Comparison of ENCODE assay signal across 29 cellular contexts in genomic region chr20:62751551-62752150, GRCh38. TPM values are rescaled to one million over a fixed set of nuclear protein-coding genes. Genes with fewer than 3 reads are reported as not detected.
DNase-seq lines count a peak whose midpoint lies in the region; ATAC-seq, FAIRE-seq and TF ChIP-seq lines count a peak whose summit lies in the region.
"Had no signal": no experiment of that assay in that cellular context is flagged by ENCODE, and none has a peak within 500 bp of the region (broad histone marks: within the 10 kb centered on the region; RNA-seq: fewer than 3 reads in every experiment).

No MANE protein-coding gene starts in this region.

- no peak for TF ChIP-seq POLR2A in H54 (IDR thresholded peaks at IDR 0.05; ENCODE audit: low read depth, low read length)

- no TSS peak for BruUV-seq in Panc1 (replicated peaks; lab: Mats Ljungman, UMichigan)

- intact Hi-C loops in Panc1 (cut with micrococcal nuclease; ENCODE audit: unreplicated experiment): no loop called here

- H3K9me3 ChIP-seq in BLaER1 treated with 17β-estradiol and CSF1 and Interleukin-3, amounts not matched to agents 10 nM and 100 nM (replicated peaks in 1 of 11): peaks cover 0 to 16% (median 6%) of the 10 kb centered on the region in 11 experiments; a peak in 15 of 22 replicates
- H3K9me3 ChIP-seq in Panc1 (ENCODE audit: control insufficient read depth, insufficient read depth, low read depth, low read length) (no peaks in the 10 kb centered on the region), neural progenitor cell (ENCODE audit: low read depth) (no peaks in the 10 kb centered on the region)
- H3K9me3 ChIP-seq: A549, SJSA1 had no signal

- H3K36me3 Mint-ChIP-seq in glutamatergic neuron (ENCODE audit: unreplicated experiment) (peaks cover 16% of the 10 kb centered on the region), neural progenitor cell (no peaks in the 10 kb centered on the region)
- H3K36me3 Mint-ChIP-seq: activated naive CD8-positive, alpha-beta T cell treated with anti-CD3 and anti-CD28 coated beads for 36 hours; IgD-negative memory B cell had no signal

- no peak overlapping the region for H3K4me3 Mint-ChIP-seq in glutamatergic neuron (ENCODE audit: unreplicated experiment)
- no peak overlapping the region for H3K4me3 Mint-ChIP-seq in neural progenitor cell
- H3K4me3 Mint-ChIP-seq: activated naive CD8-positive, alpha-beta T cell treated with anti-CD3 and anti-CD28 coated beads for 36 hours; IgD-negative memory B cell; T-helper 1 cell treated with Interleukin-12 subunit alpha and Interleukin-12 subunit beta and Interleukin-4 antibody, amounts not matched to agents 30 μg/mL and 1 μg/mL, for 36 hours had no signal

- TF ChIP-seq CTCF in Panc1 (IDR thresholded peaks at IDR 0.05) (no peak), glutamatergic neuron (IDR thresholded peaks at IDR 0.05; ENCODE audit: partially characterized antibody, unreplicated experiment) (no peak), neural progenitor cell (IDR thresholded peaks at IDR 0.05) (no peak)

- ATAC-seq in Panc1 (peak; percentile 40), GM21723 (IDR thresholded peaks at IDR 0.05; ENCODE audit: unreplicated experiment) (no peak), GM19324 (IDR thresholded peaks at IDR 0.05; ENCODE audit: low FRiP score, unreplicated experiment) (no peak)

- H3K27ac ChIP-seq in BLaER1 treated with 17β-estradiol and CSF1 and Interleukin-3, amounts not matched to agents 10 nM and 100 nM: no peak overlapping the region
- H3K27ac ChIP-seq in Panc1 (ENCODE audit: low read length) (peak overlapping the region; percentile 59), neural progenitor cell (no peak overlapping the region)
- H3K27ac ChIP-seq: foreskin keratinocyte, GM23248, SJSA1 had no signal

- no peaks in the 10 kb centered on the region for H3K79me2 ChIP-seq in neural progenitor cell (ENCODE audit: low read depth)

- CTCF ChIA-PET in Panc1 (lab: Charles Lee): interaction anchor here (1.0 kb wide), 1 partner anchor 44 kb away, joined by 4 read pairs; no protein-coding TSS in a partner anchor

- DNase-seq in Panc1 (ENCODE audit: low read depth, low spot score): no peak
- peak; percentile 13 for DNase-seq in glutamatergic neuron
- no peak for DNase-seq in neural progenitor cell (ENCODE audit: low spot score)
- no peak for DNase-seq in KBM-7
- DNase-seq in H54 (ENCODE audit: insufficient read length, low spot score): no peak
- DNase-seq: activated CD4-positive, alpha-beta T cell treated with anti-CD3 and anti-CD28 coated beads, Interleukin-2, amount 50 U/mL, for 1 hour; activated CD8-positive, alpha-beta memory T cell treated with anti-CD3 and anti-CD28 coated beads, Interleukin-2, amount 50 U/mL, for 4 hours; activated naive CD8-positive, alpha-beta T cell treated with anti-CD3 and anti-CD28 coated beads for 36 hours; Calu3; effector CD8-positive, alpha-beta T cell; erythroblast; foreskin keratinocyte; GM23248; hippocampal formation; MV-4-11; NCI-H1694; NCI-H526 treated with DMSO at 0.1 percent for 48 hours; stimulated activated CD8-positive, alpha-beta memory T cell treated with anti-CD3 and anti-CD28 coated beads, Interleukin-4, amount 100 ng/mL, for 48 hours had no signal

- H3K27me3 ChIP-seq in BLaER1 treated with 17β-estradiol and CSF1 and Interleukin-3, amounts not matched to agents 10 nM and 100 nM: no peaks in the 10 kb centered on the region
- no peaks in the 10 kb centered on the region for H3K27me3 ChIP-seq in Panc1 (ENCODE audit: control insufficient read depth, insufficient read depth, low read length)
- peaks cover 12% of the 10 kb centered on the region for H3K27me3 ChIP-seq in neural progenitor cell
- H3K27me3 ChIP-seq: foreskin keratinocyte had no signal

- H3K27me3 Mint-ChIP-seq in glutamatergic neuron (ENCODE audit: unreplicated experiment) (peaks cover 5% of the 10 kb centered on the region), neural progenitor cell (ENCODE audit: insufficient read depth, low read depth) (peaks cover 6% of the 10 kb centered on the region)

- peaks cover 0 to 7% (median 0%) of the 10 kb centered on the region in 11 experiments; a peak in 1 of 22 replicates for H4K20me1 ChIP-seq in BLaER1 treated with 17β-estradiol and CSF1 and Interleukin-3, amounts not matched to agents 10 nM and 100 nM
- H4K20me1 ChIP-seq in neural progenitor cell (ENCODE audit: low read depth): no peaks in the 10 kb centered on the region

- in situ Hi-C loops in Panc1 (cut with HindIII; ENCODE audit: low pct_unique_long_range_greater_than_20kb, low sequenced_read_pairs): no loop called here
- in situ Hi-C loops in KBM-7 (cut with MboI; ENCODE audit: low pct_unique_long_range_greater_than_20kb, low sequenced_read_pairs): no loop called here

- FAIRE-seq in H54 (lab: Jason Lieb, UNC): no peak
- FAIRE-seq: A549, GM19239 had no signal

- no peaks in the 10 kb centered on the region; a peak in 4 of 22 replicates for H3K36me3 ChIP-seq in BLaER1 treated with 17β-estradiol and CSF1 and Interleukin-3, amounts not matched to agents 10 nM and 100 nM
- no peaks in the 10 kb centered on the region; the same call in 1 of the 2 replicates for H3K36me3 ChIP-seq in Panc1 (ENCODE audit: control insufficient read depth, insufficient read depth, low read length)
- no peaks in the 10 kb centered on the region for H3K36me3 ChIP-seq in neural progenitor cell
- H3K36me3 ChIP-seq: SJSA1 had no signal

- H2AFZ ChIP-seq in neural progenitor cell (replicated peaks): peak overlapping the region; percentile 93
- H2AFZ ChIP-seq: GM23248 had no signal

- H3K4me1 Mint-ChIP-seq in glutamatergic neuron (ENCODE audit: low read depth, unreplicated experiment) (no peaks in the 10 kb centered on the region), neural progenitor cell (peaks cover 5% of the 10 kb centered on the region)
- H3K4me1 Mint-ChIP-seq: activated naive CD8-positive, alpha-beta T cell treated with anti-CD3 and anti-CD28 coated beads for 36 hours had no signal

- POLR2A ChIA-PET in Panc1 (lab: Charles Lee): no interaction called here

- no peak overlapping the region for H3K4me3 ChIP-seq in BLaER1 treated with 17β-estradiol and CSF1 and Interleukin-3, amounts not matched to agents 10 nM and 100 nM
- no peak overlapping the region for H3K4me3 ChIP-seq in Panc1 (ENCODE audit: low read depth in 2 of 2, low read length in 2 of 2)
- H3K4me3 ChIP-seq in neural progenitor cell: no peak overlapping the region
- H3K4me3 ChIP-seq: A549, GM23248, SJSA1 had no signal

- H3K4me2 ChIP-seq in BLaER1 treated with 17β-estradiol and CSF1 and Interleukin-3, amounts not matched to agents 10 nM and 100 nM: peak overlapping the region in 8 of 11 experiments; percentile 6 to 43 (median 22); a peak in 15 of 22 replicates
- H3K4me2 ChIP-seq in neural progenitor cell: no peak overlapping the region
- H3K4me2 ChIP-seq: A549 had no signal

- H3F3A ChIP-seq in neural progenitor cell (ENCODE audit: low read depth): no peaks in the 10 kb centered on the region

- peaks cover 5% of the 10 kb centered on the region for H3K9me3 Mint-ChIP-seq in glutamatergic neuron (ENCODE audit: unreplicated experiment)
- peaks cover 6% of the 10 kb centered on the region for H3K9me3 Mint-ChIP-seq in neural progenitor cell
- H3K9me3 Mint-ChIP-seq: activated naive CD8-positive, alpha-beta T cell treated with anti-CD3 and anti-CD28 coated beads for 36 hours; activated T-helper 2 cell treated with anti-CD3 and anti-CD28 coated beads, Interferon-gamma antibody, Interleukin-2, Interleukin-4, amounts not matched to agents 10 μg/mL and 5 μg/mL and 100 μg/mL, durations not matched to agents 14 hours and 24 hours and 36 hours; IgD-negative memory B cell; T-helper 1 cell treated with Interleukin-12 subunit alpha and Interleukin-12 subunit beta and Interleukin-4 antibody, amounts not matched to agents 30 μg/mL and 1 μg/mL, for 36 hours had no signal

- H3K27ac Mint-ChIP-seq in glutamatergic neuron (ENCODE audit: unreplicated experiment): no peak overlapping the region
- no peak overlapping the region for H3K27ac Mint-ChIP-seq in neural progenitor cell
- H3K27ac Mint-ChIP-seq: activated naive CD8-positive, alpha-beta T cell treated with anti-CD3 and anti-CD28 coated beads for 36 hours; activated T-helper 2 cell treated with anti-CD3 and anti-CD28 coated beads, Interferon-gamma antibody, Interleukin-2, Interleukin-4, amounts not matched to agents 10 μg/mL and 5 μg/mL and 100 μg/mL, durations not matched to agents 14 hours and 24 hours and 36 hours; IgD-negative memory B cell; T-helper 1 cell treated with Interleukin-12 subunit alpha and Interleukin-12 subunit beta and Interleukin-4 antibody, amounts not matched to agents 30 μg/mL and 1 μg/mL, for 36 hours had no signal

- H3K4me1 ChIP-seq in BLaER1 treated with 17β-estradiol and CSF1 and Interleukin-3, amounts not matched to agents 10 nM and 100 nM: peaks cover 6 to 21% (median 17%) of the 10 kb centered on the region in 10 experiments; a peak in 16 of 20 replicates
- H3K4me1 ChIP-seq in Panc1 (ENCODE audit: control insufficient read depth, insufficient read depth, low read length): peaks cover 17% of the 10 kb centered on the region
- peaks cover 11% of the 10 kb centered on the region for H3K4me1 ChIP-seq in neural progenitor cell
- H3K4me1 ChIP-seq: SJSA1 had no signal

- H3K9ac ChIP-seq in BLaER1 treated with 17β-estradiol and CSF1 and Interleukin-3, amounts not matched to agents 10 nM and 100 nM: no peak overlapping the region
- H3K9ac ChIP-seq in neural progenitor cell: no peak overlapping the region
- H3K9ac ChIP-seq: GM23248 had no signal

RNA-seq across cellular contexts. Expression of gene NTSR1, which starts 43.0 kb away (rescaled TPM):
- 44.1 TPM for total RNA-seq in Panc1 (2021; ENCODE audit: unreplicated experiment)
- 73.6 TPM for polyA plus RNA-seq in Panc1 (2012; ENCODE audit: insufficient read length)
- total RNA-seq in glutamatergic neuron (ENCODE audit: unreplicated experiment): 4.0 TPM
- total RNA-seq in neural progenitor cell (ENCODE audit: low replicate concordance): 0.12 and 0.26 TPM in 2 replicates
- total RNA-seq: activated naive CD8-positive, alpha-beta T cell treated with anti-CD3 and anti-CD28 coated beads for 36 hours; activated T-helper 2 cell treated with anti-CD3 and anti-CD28 coated beads, Interferon-gamma antibody, Interleukin-2, Interleukin-4, amounts not matched to agents 10 μg/mL and 5 μg/mL and 100 μg/mL, durations not matched to agents 14 hours and 24 hours and 36 hours; Calu3; GM23248; renal cortical epithelial cell; SJSA1; ureter had no signal
- polyA plus RNA-seq: GM23248, IgD-negative memory B cell had no signal

RNA-seq across cellular contexts. Expression of gene MRGBP, which starts 44.6 kb away (rescaled TPM):
- total RNA-seq in Panc1 (2021; ENCODE audit: unreplicated experiment) (49.9 TPM), glutamatergic neuron (ENCODE audit: unreplicated experiment) (15.6 TPM), neural progenitor cell (ENCODE audit: low replicate concordance) (14.0 and 18.1 TPM in 2 replicates)
- 46.9 TPM for polyA plus RNA-seq in Panc1 (2012; ENCODE audit: insufficient read length)

RNA-seq across cellular contexts. Expression of gene OGFR, which starts 53.0 kb away (rescaled TPM):
- 47.3 TPM for total RNA-seq in Panc1 (2021; ENCODE audit: unreplicated experiment)
- 60.2 TPM for polyA plus RNA-seq in Panc1 (2012; ENCODE audit: insufficient read length)
- total RNA-seq in glutamatergic neuron (ENCODE audit: unreplicated experiment): 70.5 TPM
- total RNA-seq in neural progenitor cell (ENCODE audit: low replicate concordance): 7.0 and 23.9 TPM in 2 replicates
